17 cellular contexts compared by ENCODE assay signal in the genomic region with DNA sequence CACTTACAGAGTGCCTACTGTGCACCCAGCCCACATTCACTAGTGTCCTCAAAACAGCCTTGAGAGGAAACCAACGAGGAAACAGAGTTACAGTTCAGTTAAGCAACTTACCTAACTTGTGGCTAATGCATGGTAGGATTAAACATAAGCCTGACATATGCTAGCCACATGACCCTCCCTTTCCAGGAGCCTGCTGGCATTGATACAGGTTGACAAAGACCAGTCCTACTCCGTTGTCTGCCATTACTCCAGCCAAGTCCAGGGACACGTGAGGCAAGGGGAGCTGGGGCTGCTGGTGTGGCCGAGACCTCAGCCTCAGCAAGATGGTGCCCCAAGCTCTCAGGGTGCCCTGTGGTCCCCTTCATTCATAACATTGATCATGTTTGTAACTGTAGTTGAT. TPM values are rescaled to one million over a fixed set of nuclear protein-coding genes. Genes with fewer than 3 reads are reported as not detected.
DNase-seq lines count a peak whose midpoint lies in the region; ATAC-seq and TF ChIP-seq lines count a peak whose summit lies in the region.
"Had no signal": no experiment of that assay in that cellular context is flagged by ENCODE, and none has a peak within 500 bp of the region (broad histone marks: within the 10 kb centered on the region; RNA-seq: fewer than 3 reads in every experiment).

No MANE protein-coding gene starts in this region.

- H3K36me3 ChIP-seq in ascending aorta, result peaks cover 2 to 15% of the 10 kb centered on the region in 2 donors
- H3K36me3 ChIP-seq: HAP-1 had no signal

- TF ChIP-seq CTCF in AG10803 (conservative IDR thresholded peaks at IDR 0.05; ENCODE audit: low read length) (no peak), ascending aorta (IDR thresholded peaks at IDR 0.05) (no peak)

- intact Hi-C loops in ascending aorta (cut with DNase I), result no loop called here

- H3K4me3 ChIP-seq in AG10803 (ENCODE audit: low read length), result no peak overlapping the region
- H3K4me3 ChIP-seq in ascending aorta, result no peak overlapping the region
- H3K4me3 ChIP-seq: HAP-1 had no signal

- peak; percentile 6 for DNase-seq in AG10803 (ENCODE audit: low read depth)
- peak; percentile 16 for DNase-seq in MV-4-11 (lab: John Stamatoyannopoulos, UW)
- peak; percentile 28 for DNase-seq in UCSD-AML1 (lab: John Stamatoyannopoulos, UW; ENCODE audit: unreplicated experiment)
- DNase-seq in ascending aorta (ENCODE audit: low spot score in 2 of 2), result no peak
- DNase-seq in cerebellar cortex (ENCODE audit: low spot score), result no peak
- DNase-seq: ACHN; AML-193; Caco-2; CD4-positive, alpha-beta T cell; DMS79 treated with DMSO at 0.1 percent for 48 hours; GF-D8 had no signal

- no peaks in the 10 kb centered on the region for H3K27me3 ChIP-seq in ascending aorta

- no peaks in the 10 kb centered on the region for H3K9me3 ChIP-seq in ascending aorta
- H3K9me3 ChIP-seq: Caco-2, HAP-1 had no signal

- no peak overlapping the region for H3K27ac ChIP-seq in ascending aorta
- H3K27ac ChIP-seq: C4-2B had no signal

- ATAC-seq in esophagus mucosa (peak; percentile 73), GM21786 (IDR thresholded peaks at IDR 0.05; ENCODE audit: unreplicated experiment) (no peak)

- H3K4me1 ChIP-seq in ascending aorta, result no peaks in the 10 kb centered on the region
- H3K4me1 ChIP-seq: Caco-2, HAP-1 had no signal

RNA-seq across cellular contexts. Expression of a gene that starts 37.9 kb away (rescaled TPM):
- total RNA-seq in esophagus mucosa, result 0.76 TPM
- 3.2 TPM for total RNA-seq in ascending aorta
- total RNA-seq: Caco-2, H4 had no signal

RNA-seq across cellular contexts. Expression of a gene that starts 50.2 kb away (rescaled TPM):
- total RNA-seq in esophagus mucosa (15.4 TPM), ascending aorta (3.8 TPM)
- total RNA-seq: H4, HT-29 had no signal

Comparison
In these comparisons a context has a peak if more than half of its experiments do, and no peak if none do; other contexts are left out.
1. DNase-seq: peak in AG10803 (single experiment), MV-4-11 (single experiment) and UCSD-AML1 (single experiment); none in ascending aorta (0 of 2) and cerebellar cortex (single experiment).